ENCODE assay signal across 30 cellular contexts in genomic region chr14:67768219-67768618, GRCh38.
"Had no signal": no experiment of that assay in that cellular context is flagged by ENCODE, and none has a peak within 500 bp of the region (broad histone marks: within the 10 kb centered on the region; RNA-seq: fewer than 3 reads in every experiment).

No MANE protein-coding gene starts in this region.

- H3K27ac ChIP-seq: brain microvascular endothelial cell, foreskin keratinocyte, gastrocnemius medialis, heart left ventricle had no signal

- H3K4me3 ChIP-seq: gastrocnemius medialis, heart left ventricle had no signal

- H3K9me3 Mint-ChIP-seq: activated CD8-positive, alpha-beta T cell treated with anti-CD3 and anti-CD28 coated beads for 36 hours; activated T-cell treated with anti-CD3 and anti-CD28 coated beads, Interleukin-2, amount 50 U/mL, for 4 hours; activated T-helper 17 cell treated with anti-CD3 and anti-CD28 coated beads, Interleukin-2, amount 50 U/mL, for 72 hours; central memory CD8-positive, alpha-beta T cell; endodermal cell; WTC11 had no signal

- H3K27ac Mint-ChIP-seq: activated CD8-positive, alpha-beta T cell treated with anti-CD3 and anti-CD28 coated beads for 36 hours; activated naive CD8-positive, alpha-beta T cell; activated T-helper 17 cell treated with anti-CD3 and anti-CD28 coated beads, Interleukin-2, amount 50 U/mL, for 72 hours; endodermal cell; WTC11 had no signal

- H3K4me1 Mint-ChIP-seq: activated T-helper 17 cell treated with anti-CD3 and anti-CD28 coated beads, Interleukin-2, amount 50 U/mL, for 72 hours; central memory CD8-positive, alpha-beta T cell; endodermal cell; WTC11 had no signal

- H3K9me3 ChIP-seq: gastrocnemius medialis, heart left ventricle had no signal

- H3K4me1 ChIP-seq: foreskin keratinocyte, gastrocnemius medialis had no signal

- H3K27me3 ChIP-seq: brain microvascular endothelial cell, foreskin keratinocyte, gastrocnemius medialis, heart left ventricle had no signal

- DNase-seq: activated CD4-positive, alpha-beta T cell treated with anti-CD3 and anti-CD28 coated beads for 1 hour; activated CD4-positive, alpha-beta T cell treated with anti-CD3 and anti-CD28 coated beads for 4 hours; activated CD4-positive, alpha-beta T cell treated with anti-CD3 and anti-CD28 coated beads, Interleukin-2, amount 50 U/mL, for 1 hour; activated CD4-positive, alpha-beta T cell treated with anti-CD3 and anti-CD28 coated beads, Interleukin-2, amount 50 U/mL, for 48 hours; activated CD8-positive, alpha-beta memory T cell treated with anti-CD3 and anti-CD28 coated beads for 24 hours; activated CD8-positive, alpha-beta T cell treated with anti-CD3 and anti-CD28 coated beads for 36 hours; activated effector memory CD4-positive, alpha-beta T cell treated with Interleukin-2 at 50 U/mL for 16 hours; activated gamma-delta T cell treated with Interleukin-2 at 50 U/mL for 16 hours; activated naive CD4-positive, alpha-beta T cell treated with anti-CD3 and anti-CD28 coated beads, Interleukin-2, amount 50 U/mL, for 16 hours; activated naive CD4-positive, alpha-beta T cell treated with Interleukin-2 at 50 U/mL for 16 hours; activated T-cell treated with anti-CD3 and anti-CD28 coated beads, Interleukin-2, amount 50 U/mL, for 4 hours; amniotic stem cell; anterior cingulate cortex; brain microvascular endothelial cell; cortex of kidney; effector memory CD4-positive, alpha-beta T cell; endodermal cell; gastrocnemius medialis; glutamatergic neuron; heart left ventricle; T-helper 2 cell had no signal

- H3K4me3 Mint-ChIP-seq: activated CD8-positive, alpha-beta T cell treated with anti-CD3 and anti-CD28 coated beads for 36 hours; activated naive CD8-positive, alpha-beta T cell; activated T-cell treated with anti-CD3 and anti-CD28 coated beads, Interleukin-2, amount 50 U/mL, for 4 hours; activated T-helper 17 cell treated with anti-CD3 and anti-CD28 coated beads, Interleukin-2, amount 50 U/mL, for 72 hours; central memory CD8-positive, alpha-beta T cell; endodermal cell; WTC11 had no signal

- H3K27me3 Mint-ChIP-seq: activated CD8-positive, alpha-beta T cell treated with anti-CD3 and anti-CD28 coated beads for 36 hours; activated naive CD8-positive, alpha-beta T cell; activated T-helper 17 cell treated with anti-CD3 and anti-CD28 coated beads, Interleukin-2, amount 50 U/mL, for 72 hours; central memory CD8-positive, alpha-beta T cell had no signal

- ATAC-seq: activated CD8-positive, alpha-beta T cell treated with anti-CD3 and anti-CD28 coated beads for 36 hours; activated T-cell treated with anti-CD3 and anti-CD28 coated beads, Interleukin-2, amount 50 U/mL, for 4 hours; activated T-helper 17 cell treated with anti-CD3 and anti-CD28 coated beads, Interleukin-2, amount 50 U/mL, for 72 hours; esophagus mucosa; foreskin keratinocyte; gastrocnemius medialis; WTC11 had no signal

- FAIRE-seq: astrocyte, bronchial epithelial cell, colon had no signal
